Comparison of ENCODE assay signal across 26 cellular contexts in genomic region chrX:32293962-32294708, GRCh38.
"Had no signal": no experiment of that assay in that cellular context is flagged by ENCODE, and none has a peak within 500 bp of the region (broad histone marks: within the 10 kb centered on the region; RNA-seq: fewer than 3 reads in every experiment).

No MANE protein-coding gene starts in this region.

- H3K4me1 Mint-ChIP-seq: activated CD4-positive, alpha-beta memory T cell treated with anti-CD3 and anti-CD28 coated beads, Interleukin-2, amount 10 ng/mL, durations not matched to agents 7 days and 5 days; activated CD4-positive, alpha-beta T cell treated with anti-CD3 and anti-CD28 coated beads for 36 hours; activated T-helper 17 cell treated with anti-CD3 and anti-CD28 coated beads, Interleukin-2, amount 50 U/mL, for 72 hours; central memory CD8-positive, alpha-beta T cell had no signal

- FAIRE-seq: bronchial epithelial cell had no signal

- H3K36me3 ChIP-seq: SJCRH30 had no signal

- H3K9me3 ChIP-seq: SJCRH30, SK-N-SH had no signal

- H3K27me3 Mint-ChIP-seq: activated CD4-positive, alpha-beta memory T cell treated with anti-CD3 and anti-CD28 coated beads, Interleukin-2, amount 10 ng/mL, durations not matched to agents 7 days and 5 days; activated CD4-positive, alpha-beta T cell treated with anti-CD3 and anti-CD28 coated beads for 36 hours; activated naive CD8-positive, alpha-beta T cell; activated T-helper 17 cell treated with anti-CD3 and anti-CD28 coated beads, Interleukin-2, amount 50 U/mL, for 72 hours; central memory CD8-positive, alpha-beta T cell had no signal

- DNase-seq: activated CD4-positive, alpha-beta memory T cell treated with anti-CD3 and anti-CD28 coated beads, Interleukin-2, amount 10 ng/mL, durations not matched to agents 7 days and 5 days; activated CD4-positive, alpha-beta T cell treated with anti-CD3 and anti-CD28 coated beads for 36 hours; activated CD4-positive, alpha-beta T cell treated with anti-CD3 and anti-CD28 coated beads, Interleukin-2, amount 50 U/mL, for 1 hour; activated CD4-positive, CD25-positive, alpha-beta regulatory T cell; activated gamma-delta T cell; activated naive CD4-positive, alpha-beta T cell treated with anti-CD3 and anti-CD28 coated beads for 36 hours; activated T-cell treated with anti-CD3 and anti-CD28 coated beads for 4 hours; activated T-cell treated with anti-CD3 and anti-CD28 coated beads, Interleukin-2, amount 50 U/mL, for 48 hours; Karpas-422; NCI-H1105 treated with DMSO at 0.1 percent for 48 hours; NCI-H1436 treated with DMSO at 0.1 percent for 48 hours; NCI-H187; NCI-H2081; NCI-H2171; NCI-H2227 treated with DMSO at 0.1 percent for 48 hours; NCI-H446 treated with DMSO at 0.1 percent for 48 hours; NCI-H524 treated with DMSO at 0.1 percent for 48 hours; NCI-H748 treated with DMSO at 0.1 percent for 48 hours; SK-N-SH; T-helper 1 cell had no signal

- H3K4me1 ChIP-seq: SJCRH30 had no signal

- H3K4me2 ChIP-seq: SK-N-SH had no signal

- H3K4me3 ChIP-seq: SJCRH30 had no signal

- H3K27ac ChIP-seq: SJCRH30, VCaP had no signal

- H3K9ac ChIP-seq: SK-N-SH had no signal

- H3K27me3 ChIP-seq: SJCRH30 had no signal

- ATAC-seq: activated CD4-positive, alpha-beta T cell treated with anti-CD3 and anti-CD28 coated beads for 36 hours; activated T-helper 17 cell treated with anti-CD3 and anti-CD28 coated beads, Interleukin-2, amount 50 U/mL, for 72 hours had no signal

- H3K36me3 Mint-ChIP-seq: activated naive CD8-positive, alpha-beta T cell had no signal

- H3K4me3 Mint-ChIP-seq: activated CD4-positive, alpha-beta memory T cell treated with anti-CD3 and anti-CD28 coated beads, Interleukin-2, amount 10 ng/mL, durations not matched to agents 7 days and 5 days; activated CD4-positive, alpha-beta T cell treated with anti-CD3 and anti-CD28 coated beads for 36 hours; activated naive CD4-positive, alpha-beta T cell treated with anti-CD3 and anti-CD28 coated beads for 36 hours; activated naive CD8-positive, alpha-beta T cell; activated T-helper 17 cell treated with anti-CD3 and anti-CD28 coated beads, Interleukin-2, amount 50 U/mL, for 72 hours; central memory CD8-positive, alpha-beta T cell had no signal

- H3K27ac Mint-ChIP-seq: activated CD4-positive, alpha-beta memory T cell treated with anti-CD3 and anti-CD28 coated beads, Interleukin-2, amount 10 ng/mL, durations not matched to agents 7 days and 5 days; activated CD4-positive, alpha-beta T cell treated with anti-CD3 and anti-CD28 coated beads for 36 hours; activated naive CD4-positive, alpha-beta T cell treated with anti-CD3 and anti-CD28 coated beads for 36 hours; activated naive CD8-positive, alpha-beta T cell; activated T-helper 17 cell treated with anti-CD3 and anti-CD28 coated beads, Interleukin-2, amount 50 U/mL, for 72 hours had no signal

- H3K9me3 Mint-ChIP-seq: activated CD4-positive, alpha-beta memory T cell treated with anti-CD3 and anti-CD28 coated beads, Interleukin-2, amount 10 ng/mL, durations not matched to agents 7 days and 5 days; activated naive CD4-positive, alpha-beta T cell treated with anti-CD3 and anti-CD28 coated beads for 36 hours had no signal
